In genomic region chr5:60843693-60844428, GRCh38 we compare ENCODE assay signal across 8 cellular contexts. TPM values are rescaled to one million over a fixed set of nuclear protein-coding genes. Genes with fewer than 3 reads are reported as not detected.
DNase-seq lines count a peak whose midpoint lies in the region; ATAC-seq and TF ChIP-seq lines count a peak whose summit lies in the region.

TSS of gene ELOVL7 (minus strand) at chr5:60844269. CDS start at chr5:60787397, 56,872 bp downstream.

- no peaks in the 10 kb centered on the region for H3K9me3 ChIP-seq in lower lobe of right lung

- peak within 1 kb of the TSS; percentile 80 for H3K4me3 Mint-ChIP-seq in T-helper 2 cell treated with Interferon-gamma antibody and Interleukin-4, amounts not matched to agents 5 μg/mL and 100 μg/mL, for 36 hours
- peak within 1 kb of the TSS; percentile 91 for H3K4me3 Mint-ChIP-seq in dendritic cell treated with granulocyte-macrophage colony-stimulating factor and Interleukin-4, amounts not matched to agents 40 ng/mL and 50 ng/mL, for 4 days

- H3K27me3 Mint-ChIP-seq in T-helper 2 cell treated with Interferon-gamma antibody and Interleukin-4, amounts not matched to agents 5 μg/mL and 100 μg/mL, for 36 hours (ENCODE audit: low read depth), result peaks cover 62% of the 10 kb centered on the region
- peaks cover 54% of the 10 kb centered on the region for H3K27me3 Mint-ChIP-seq in dendritic cell treated with granulocyte-macrophage colony-stimulating factor and Interleukin-4, amounts not matched to agents 40 ng/mL and 50 ng/mL, for 4 days

- intact Hi-C loops in dendritic cell treated with granulocyte-macrophage colony-stimulating factor and Interleukin-4, amounts not matched to agents 40 ng/mL and 50 ng/mL, for 4 days (cut with micrococcal nuclease), result loop anchor here (5.0 kb wide), 2 partner anchors 142 to 167 kb away; partner anchors contain the start of gene DEPDC1B
- intact Hi-C loops in lower lobe of right lung (cut with DNase I), result no loop called here

- H3K4me1 Mint-ChIP-seq in T-helper 2 cell treated with Interferon-gamma antibody and Interleukin-4, amounts not matched to agents 5 μg/mL and 100 μg/mL, for 36 hours (ENCODE audit: low read depth), result peaks cover 5% of the 10 kb centered on the region
- H3K4me1 Mint-ChIP-seq in dendritic cell treated with granulocyte-macrophage colony-stimulating factor and Interleukin-4, amounts not matched to agents 40 ng/mL and 50 ng/mL, for 4 days (ENCODE audit: low read depth), result peaks cover 21% of the 10 kb centered on the region

- peaks cover 20% of the 10 kb centered on the region for H3K4me1 ChIP-seq in lower lobe of right lung

- no peak for TF ChIP-seq CTCF in lower lobe of right lung (IDR thresholded peaks at IDR 0.05)

- H3K36me3 Mint-ChIP-seq in T-helper 2 cell treated with Interferon-gamma antibody and Interleukin-4, amounts not matched to agents 5 μg/mL and 100 μg/mL, for 36 hours (ENCODE audit: low read depth), result no peaks in the 10 kb centered on the region
- H3K36me3 Mint-ChIP-seq in dendritic cell treated with granulocyte-macrophage colony-stimulating factor and Interleukin-4, amounts not matched to agents 40 ng/mL and 50 ng/mL, for 4 days (ENCODE audit: low read depth), result peaks cover 7% of the 10 kb centered on the region

- peak; percentile 96 for ATAC-seq in HG02610 (IDR thresholded peaks at IDR 0.05; ENCODE audit: unreplicated experiment)
- peak; percentile 97 to 98 for ATAC-seq in lower lobe of right lung

- peak within 1 kb of the TSS; percentile 70 for H3K4me3 ChIP-seq in lower lobe of right lung

- H3K27ac Mint-ChIP-seq in T-helper 2 cell treated with Interferon-gamma antibody and Interleukin-4, amounts not matched to agents 5 μg/mL and 100 μg/mL, for 36 hours, result peak within 1 kb of the TSS; percentile 31
- H3K27ac Mint-ChIP-seq in dendritic cell treated with granulocyte-macrophage colony-stimulating factor and Interleukin-4, amounts not matched to agents 40 ng/mL and 50 ng/mL, for 4 days, result peak within 1 kb of the TSS; percentile 75

- H3K27ac ChIP-seq in lower lobe of right lung, result peak within 1 kb of the TSS; percentile 46

- H3K27me3 ChIP-seq in lower lobe of right lung (ENCODE audit: low read depth), result peaks cover 33% of the 10 kb centered on the region

- no peaks in the 10 kb centered on the region for H3K36me3 ChIP-seq in lower lobe of right lung

- no peaks in the 10 kb centered on the region for H3K9me3 Mint-ChIP-seq in T-helper 2 cell treated with Interferon-gamma antibody and Interleukin-4, amounts not matched to agents 5 μg/mL and 100 μg/mL, for 36 hours
- H3K9me3 Mint-ChIP-seq in dendritic cell treated with granulocyte-macrophage colony-stimulating factor and Interleukin-4, amounts not matched to agents 40 ng/mL and 50 ng/mL, for 4 days, result no peaks in the 10 kb centered on the region

- DNase-seq in activated gamma-delta T cell (lab: John Stamatoyannopoulos, UW), result peak; percentile 11
- DNase-seq in activated gamma-delta T cell treated with Interleukin-2 at 50 U/mL for 16 hours, result no peak
- peak; percentile 48 for DNase-seq in NCI-H128 (lab: John Stamatoyannopoulos, UW; ENCODE audit: unreplicated experiment)
- DNase-seq in T-helper 2 cell treated with Interferon-gamma antibody and Interleukin-4, amounts not matched to agents 5 μg/mL and 100 μg/mL, for 36 hours (ENCODE audit: low spot score), result peak; percentile 48
- peak; percentile 84 for DNase-seq in lower lobe of right lung
- DNase-seq in stimulated activated CD8-positive, alpha-beta memory T cell treated with anti-CD3 and anti-CD28 coated beads, Interleukin-12 subunit alpha, Interleukin-12 subunit beta, amount 100 ng/mL, for 24 hours (ENCODE audit: extremely low read depth), result peak; percentile 7

RNA-seq across cellular contexts. Expression of gene ELOVL7, which starts in this region (rescaled TPM):
- total RNA-seq in lower lobe of right lung, result 5.8 TPM
